ENCODE assay signal across 8 cellular contexts in genomic region chr17:1647802-1648581, GRCh38. TPM values are rescaled to one million over a fixed set of nuclear protein-coding genes. Genes with fewer than 3 reads are reported as not detected.
DNase-seq lines count a peak whose midpoint lies in the region; ATAC-seq and TF ChIP-seq lines count a peak whose summit lies in the region.

No MANE protein-coding gene starts in this region.

- H3K4me3 ChIP-seq in adipocyte (ENCODE audit: low read length): peak overlapping the region; percentile 82
- peak overlapping the region; percentile 69 for H3K4me3 ChIP-seq in iPS-15b (ENCODE audit: low read depth, low read length)

- H3K27me3 ChIP-seq in adipocyte (replicated peaks; ENCODE audit: control insufficient read depth, insufficient read depth, low read length): no peaks in the 10 kb centered on the region
- H3K27me3 ChIP-seq in iPS-15b (ENCODE audit: control insufficient read depth, insufficient read depth, low read length): peaks cover 6% of the 10 kb centered on the region

- intact Hi-C loops in CD14-positive monocyte (cut with micrococcal nuclease): loop anchor here (2.0 to 10.0 kb wide), 7 partner anchors 19 to 747 kb away; partner anchors contain the start of genes SLC43A2 (in 1 of the 2) and TLCD2 (in 1 of the 2)
- intact Hi-C loops in posterior vena cava (cut with DNase I): loop anchor here (5.0 kb wide), 1 partner anchor 71 kb away; no protein-coding TSS in a partner anchor

- DNase-seq in CD14-positive monocyte (ENCODE audit: low spot score) (no peak), adipocyte (ENCODE audit: low read depth) (no peak), posterior vena cava (ENCODE audit: low spot score) (no peak)
- peak; percentile 29 for DNase-seq in stimulated activated naive B cell treated with anti-CD40 and anti-IgM and Interleukin-4, amounts not matched to agents 10 μg/mL and 1 μg/mL and 100 μg/mL, for 72 hours

- peak; percentile 3 for ATAC-seq in HG02938 (IDR thresholded peaks at IDR 0.05; ENCODE audit: unreplicated experiment)
- no peak for ATAC-seq in stimulated activated naive B cell treated with anti-CD40 and anti-IgM and Interleukin-4, amounts not matched to agents 10 μg/mL and 1 μg/mL and 100 μg/mL, for 72 hours (replicated peaks)
- no peak for ATAC-seq in GM21737 (IDR thresholded peaks at IDR 0.05; ENCODE audit: unreplicated experiment)
- no peak for ATAC-seq in HG02678 (IDR thresholded peaks at IDR 0.05; ENCODE audit: unreplicated experiment)

- peaks cover 0 to 20% (median 3%) of the 10 kb centered on the region in 3 donors for H3K27me3 Mint-ChIP-seq in CD14-positive monocyte (ENCODE audit: low read depth in 3 of 3)
- H3K27me3 Mint-ChIP-seq in stimulated activated naive B cell treated with anti-CD40 and anti-IgM and Interleukin-4, amounts not matched to agents 10 μg/mL and 1 μg/mL and 100 μg/mL, for 72 hours: no peaks in the 10 kb centered on the region

- H3K4me1 ChIP-seq in adipocyte (ENCODE audit: control insufficient read depth, insufficient read depth, low read length) (peaks cover 29% of the 10 kb centered on the region), iPS-15b (ENCODE audit: control insufficient read depth, insufficient read depth, low read length) (peaks cover 2% of the 10 kb centered on the region)

- H3K4me3 Mint-ChIP-seq in CD14-positive monocyte: peak overlapping the region; percentile 82 to 88
- H3K4me3 Mint-ChIP-seq in stimulated activated naive B cell treated with anti-CD40 and anti-IgM and Interleukin-4, amounts not matched to agents 10 μg/mL and 1 μg/mL and 100 μg/mL, for 72 hours: peak overlapping the region; percentile 77 to 79

- H3K9me3 Mint-ChIP-seq in CD14-positive monocyte: peaks cover 0 to 3% (median 0%) of the 10 kb centered on the region in 7 donors
- H3K9me3 Mint-ChIP-seq in stimulated activated naive B cell treated with anti-CD40 and anti-IgM and Interleukin-4, amounts not matched to agents 10 μg/mL and 1 μg/mL and 100 μg/mL, for 72 hours: no peaks in the 10 kb centered on the region

- peaks cover 39 to 48% of the 10 kb centered on the region in 2 donors for H3K36me3 Mint-ChIP-seq in CD14-positive monocyte
- peaks cover 37 to 59% of the 10 kb centered on the region in 2 donors for H3K36me3 Mint-ChIP-seq in stimulated activated naive B cell treated with anti-CD40 and anti-IgM and Interleukin-4, amounts not matched to agents 10 μg/mL and 1 μg/mL and 100 μg/mL, for 72 hours

- peaks cover 45% of the 10 kb centered on the region for H3K36me3 ChIP-seq in adipocyte (ENCODE audit: control insufficient read depth, insufficient read depth, low read length, severe bottlenecking)
- H3K36me3 ChIP-seq in iPS-15b (ENCODE audit: control insufficient read depth, insufficient read depth, low read length): peaks cover 29% of the 10 kb centered on the region

- H3K4me1 Mint-ChIP-seq in CD14-positive monocyte: peaks cover 54% of the 10 kb centered on the region
- H3K4me1 Mint-ChIP-seq in stimulated activated naive B cell treated with anti-CD40 and anti-IgM and Interleukin-4, amounts not matched to agents 10 μg/mL and 1 μg/mL and 100 μg/mL, for 72 hours: peaks cover 37 to 71% of the 10 kb centered on the region in 2 donors

- H3K9ac ChIP-seq in adipocyte (ENCODE audit: low read length) (peak overlapping the region; percentile 84), iPS-15b (ENCODE audit: low read depth, low read length) (no peak overlapping the region)

- TF ChIP-seq CTCF in CD14-positive monocyte (IDR thresholded peaks at IDR 0.05): no peak

- H3K9me3 ChIP-seq in adipocyte (ENCODE audit: control insufficient read depth, low read length): no peaks in the 10 kb centered on the region
- H3K9me3 ChIP-seq in iPS-15b (ENCODE audit: control insufficient read depth, insufficient read depth, low read length): no peaks in the 10 kb centered on the region

- peak overlapping the region in 6 of 7 donors; percentile 71 to 89 (median 77) for H3K27ac Mint-ChIP-seq in CD14-positive monocyte
- peak overlapping the region; percentile 79 for H3K27ac Mint-ChIP-seq in stimulated activated naive B cell treated with anti-CD40 and anti-IgM and Interleukin-4, amounts not matched to agents 10 μg/mL and 1 μg/mL and 100 μg/mL, for 72 hours

RNA-seq across cellular contexts. Expression of gene RILP, which starts 1.7 kb away (rescaled TPM):
- polyA plus RNA-seq in CD14-positive monocyte: 10 to 100 TPM; 49.4 to 49.5 TPM
- 10 to 100 TPM; 10.3 to 13.0 TPM for total RNA-seq in posterior vena cava

RNA-seq across cellular contexts. Expression of gene SCARF1, which starts 2.5 kb away (rescaled TPM):
- 1 to 10 TPM; 5.2 to 6.3 TPM for polyA plus RNA-seq in CD14-positive monocyte
- 10 to 100 TPM; 13.0 to 13.9 TPM for total RNA-seq in posterior vena cava

RNA-seq across cellular contexts. Expression of gene SLC43A2, which starts 19.4 kb away (rescaled TPM):
- 100 to 1,000 TPM; 115 to 151 TPM for polyA plus RNA-seq in CD14-positive monocyte
- 10 to 100 TPM in 1 of 2 donors, 1 to 10 TPM in 1; 9.5 to 16.9 TPM for total RNA-seq in posterior vena cava

RNA-seq across cellular contexts. Expression of gene PRPF8, which starts 36.7 kb away (rescaled TPM):
- polyA plus RNA-seq in CD14-positive monocyte: 10 to 100 TPM; 53.3 to 78.0 TPM
- total RNA-seq in posterior vena cava: 100 to 1,000 TPM; 173 to 190 TPM
